Comparison of ENCODE assay signal across 8 cellular contexts in genomic region chr6:133837801-133838349, GRCh38. TPM values are rescaled to one million over a fixed set of nuclear protein-coding genes. Genes with fewer than 3 reads are reported as not detected.
DNase-seq lines count a peak whose midpoint lies in the region; ATAC-seq lines count a peak whose summit lies in the region.

No MANE protein-coding gene starts in this region.

- peak; percentile 85 for ATAC-seq in HG03439 (IDR thresholded peaks at IDR 0.05; ENCODE audit: unreplicated experiment)

- DNase-seq in NOMO-1 (lab: John Stamatoyannopoulos, UW; ENCODE audit: unreplicated experiment in 2 of 2) = peak; percentile 20 to 24
- no peak for DNase-seq in NOMO-1 treated with dmso at 0.1 percent for 144 hours (lab: John Stamatoyannopoulos, UW; ENCODE audit: unreplicated experiment)
- peak; percentile 34 for DNase-seq in RKO (ENCODE audit: low spot score)
- peak; percentile 8 for DNase-seq in activated gamma-delta T cell (lab: John Stamatoyannopoulos, UW)
- DNase-seq in glomerular visceral epithelial cell (ENCODE audit: extremely low spot score) = peak; percentile 36
- peak; percentile 31 for DNase-seq in renal cortical epithelial cell (ENCODE audit: low read depth)
- DNase-seq in NCI-H226 = no peak

RNA-seq across cellular contexts. Expression of gene TCF21, which starts 51.0 kb away (rescaled TPM):
- not detected in 2 replicates for total RNA-seq in renal cortical epithelial cell

Comparison
In these comparisons a context has a peak if more than half of its experiments do, and no peak if none do; other contexts are left out.
1. DNase-seq: peak in NOMO-1 (2 of 2), RKO (single experiment), activated gamma-delta T cell (single experiment), glomerular visceral epithelial cell (single experiment) and renal cortical epithelial cell (single experiment); none in NOMO-1 treated with dmso at 0.1 percent for 144 hours (single experiment) and NCI-H226 (single experiment).